1 cellular context compared by ENCODE assay signal in the genomic region with DNA sequence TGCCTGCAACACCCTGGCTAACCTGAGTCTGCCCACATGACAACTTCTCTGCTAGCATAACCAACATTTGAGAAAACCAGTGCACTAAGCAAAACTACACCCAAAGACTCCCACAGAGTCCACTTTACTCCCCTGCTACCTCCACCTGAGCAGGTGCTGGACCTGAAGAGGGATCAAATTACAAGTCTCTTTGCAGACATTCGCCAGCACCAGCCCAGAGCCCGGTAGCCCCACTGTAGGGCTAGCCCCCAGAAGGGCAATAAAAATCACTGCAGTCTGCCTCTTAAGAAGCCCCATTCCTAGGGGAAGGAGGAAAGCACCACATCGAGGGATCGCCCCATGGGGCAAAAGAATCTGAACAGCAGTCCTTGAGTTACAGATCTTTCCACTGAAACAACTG.
TF ChIP-seq lines count a peak whose summit lies in the region.

No MANE protein-coding gene starts in this region.

TF ChIP-seq in H1, 55 proteins besides CTCF, POLR2A, EP300 and RAD21 (continued from another document):
- TF ChIP-seq, protein P1, sequence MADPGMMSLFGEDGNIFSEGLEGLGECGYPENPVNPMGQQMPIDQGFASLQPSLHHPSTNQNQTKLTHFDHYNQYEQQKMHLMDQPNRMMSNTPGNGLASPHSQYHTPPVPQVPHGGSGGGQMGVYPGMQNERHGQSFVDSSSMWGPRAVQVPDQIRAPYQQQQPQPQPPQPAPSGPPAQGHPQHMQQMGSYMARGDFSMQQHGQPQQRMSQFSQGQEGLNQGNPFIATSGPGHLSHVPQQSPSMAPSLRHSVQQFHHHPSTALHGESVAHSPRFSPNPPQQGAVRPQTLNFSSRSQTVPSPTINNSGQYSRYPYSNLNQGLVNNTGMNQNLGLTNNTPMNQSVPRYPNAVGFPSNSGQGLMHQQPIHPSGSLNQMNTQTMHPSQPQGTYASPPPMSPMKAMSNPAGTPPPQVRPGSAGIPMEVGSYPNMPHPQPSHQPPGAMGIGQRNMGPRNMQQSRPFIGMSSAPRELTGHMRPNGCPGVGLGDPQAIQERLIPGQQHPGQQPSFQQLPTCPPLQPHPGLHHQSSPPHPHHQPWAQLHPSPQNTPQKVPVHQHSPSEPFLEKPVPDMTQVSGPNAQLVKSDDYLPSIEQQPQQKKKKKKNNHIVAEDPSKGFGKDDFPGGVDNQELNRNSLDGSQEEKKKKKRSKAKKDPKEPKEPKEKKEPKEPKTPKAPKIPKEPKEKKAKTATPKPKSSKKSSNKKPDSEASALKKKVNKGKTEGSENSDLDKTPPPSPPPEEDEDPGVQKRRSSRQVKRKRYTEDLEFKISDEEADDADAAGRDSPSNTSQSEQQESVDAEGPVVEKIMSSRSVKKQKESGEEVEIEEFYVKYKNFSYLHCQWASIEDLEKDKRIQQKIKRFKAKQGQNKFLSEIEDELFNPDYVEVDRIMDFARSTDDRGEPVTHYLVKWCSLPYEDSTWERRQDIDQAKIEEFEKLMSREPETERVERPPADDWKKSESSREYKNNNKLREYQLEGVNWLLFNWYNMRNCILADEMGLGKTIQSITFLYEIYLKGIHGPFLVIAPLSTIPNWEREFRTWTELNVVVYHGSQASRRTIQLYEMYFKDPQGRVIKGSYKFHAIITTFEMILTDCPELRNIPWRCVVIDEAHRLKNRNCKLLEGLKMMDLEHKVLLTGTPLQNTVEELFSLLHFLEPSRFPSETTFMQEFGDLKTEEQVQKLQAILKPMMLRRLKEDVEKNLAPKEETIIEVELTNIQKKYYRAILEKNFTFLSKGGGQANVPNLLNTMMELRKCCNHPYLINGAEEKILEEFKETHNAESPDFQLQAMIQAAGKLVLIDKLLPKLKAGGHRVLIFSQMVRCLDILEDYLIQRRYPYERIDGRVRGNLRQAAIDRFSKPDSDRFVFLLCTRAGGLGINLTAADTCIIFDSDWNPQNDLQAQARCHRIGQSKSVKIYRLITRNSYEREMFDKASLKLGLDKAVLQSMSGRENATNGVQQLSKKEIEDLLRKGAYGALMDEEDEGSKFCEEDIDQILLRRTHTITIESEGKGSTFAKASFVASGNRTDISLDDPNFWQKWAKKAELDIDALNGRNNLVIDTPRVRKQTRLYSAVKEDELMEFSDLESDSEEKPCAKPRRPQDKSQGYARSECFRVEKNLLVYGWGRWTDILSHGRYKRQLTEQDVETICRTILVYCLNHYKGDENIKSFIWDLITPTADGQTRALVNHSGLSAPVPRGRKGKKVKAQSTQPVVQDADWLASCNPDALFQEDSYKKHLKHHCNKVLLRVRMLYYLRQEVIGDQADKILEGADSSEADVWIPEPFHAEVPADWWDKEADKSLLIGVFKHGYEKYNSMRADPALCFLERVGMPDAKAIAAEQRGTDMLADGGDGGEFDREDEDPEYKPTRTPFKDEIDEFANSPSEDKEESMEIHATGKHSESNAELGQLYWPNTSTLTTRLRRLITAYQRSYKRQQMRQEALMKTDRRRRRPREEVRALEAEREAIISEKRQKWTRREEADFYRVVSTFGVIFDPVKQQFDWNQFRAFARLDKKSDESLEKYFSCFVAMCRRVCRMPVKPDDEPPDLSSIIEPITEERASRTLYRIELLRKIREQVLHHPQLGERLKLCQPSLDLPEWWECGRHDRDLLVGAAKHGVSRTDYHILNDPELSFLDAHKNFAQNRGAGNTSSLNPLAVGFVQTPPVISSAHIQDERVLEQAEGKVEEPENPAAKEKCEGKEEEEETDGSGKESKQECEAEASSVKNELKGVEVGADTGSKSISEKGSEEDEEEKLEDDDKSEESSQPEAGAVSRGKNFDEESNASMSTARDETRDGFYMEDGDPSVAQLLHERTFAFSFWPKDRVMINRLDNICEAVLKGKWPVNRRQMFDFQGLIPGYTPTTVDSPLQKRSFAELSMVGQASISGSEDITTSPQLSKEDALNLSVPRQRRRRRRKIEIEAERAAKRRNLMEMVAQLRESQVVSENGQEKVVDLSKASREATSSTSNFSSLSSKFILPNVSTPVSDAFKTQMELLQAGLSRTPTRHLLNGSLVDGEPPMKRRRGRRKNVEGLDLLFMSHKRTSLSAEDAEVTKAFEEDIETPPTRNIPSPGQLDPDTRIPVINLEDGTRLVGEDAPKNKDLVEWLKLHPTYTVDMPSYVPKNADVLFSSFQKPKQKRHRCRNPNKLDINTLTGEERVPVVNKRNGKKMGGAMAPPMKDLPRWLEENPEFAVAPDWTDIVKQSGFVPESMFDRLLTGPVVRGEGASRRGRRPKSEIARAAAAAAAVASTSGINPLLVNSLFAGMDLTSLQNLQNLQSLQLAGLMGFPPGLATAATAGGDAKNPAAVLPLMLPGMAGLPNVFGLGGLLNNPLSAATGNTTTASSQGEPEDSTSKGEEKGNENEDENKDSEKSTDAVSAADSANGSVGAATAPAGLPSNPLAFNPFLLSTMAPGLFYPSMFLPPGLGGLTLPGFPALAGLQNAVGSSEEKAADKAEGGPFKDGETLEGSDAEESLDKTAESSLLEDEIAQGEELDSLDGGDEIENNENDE (IDR thresholded peaks at IDR 0.05; ENCODE audit: insufficient replicate concordance, low read length), result no peak
- TF ChIP-seq SAP30 (IDR thresholded peaks at IDR 0.05; ENCODE audit: insufficient read depth, insufficient replicate concordance, low read length), result no peak
- TF ChIP-seq, protein P2, sequence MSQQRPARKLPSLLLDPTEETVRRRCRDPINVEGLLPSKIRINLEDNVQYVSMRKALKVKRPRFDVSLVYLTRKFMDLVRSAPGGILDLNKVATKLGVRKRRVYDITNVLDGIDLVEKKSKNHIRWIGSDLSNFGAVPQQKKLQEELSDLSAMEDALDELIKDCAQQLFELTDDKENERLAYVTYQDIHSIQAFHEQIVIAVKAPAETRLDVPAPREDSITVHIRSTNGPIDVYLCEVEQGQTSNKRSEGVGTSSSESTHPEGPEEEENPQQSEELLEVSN (IDR thresholded peaks at IDR 0.05), result no peak
- TF ChIP-seq SIRT6 (IDR thresholded peaks at IDR 0.05; ENCODE audit: low read length), result no peak
- TF ChIP-seq HDAC2 (IDR thresholded peaks at IDR 0.05; ENCODE audit: borderline replicate concordance in 1 of 2, low read depth in 2 of 2, low read length in 2 of 2), result no peak
- TF ChIP-seq BCL11A (IDR thresholded peaks at IDR 0.05; ENCODE audit: low read depth in 2 of 2, low read length in 2 of 2), result no peak
- TF ChIP-seq BACH1 (IDR thresholded peaks at IDR 0.05; ENCODE audit: low read length), result no peak
- TF ChIP-seq BRCA1 (IDR thresholded peaks at IDR 0.05; ENCODE audit: low read depth, low read length), result no peak
